Comparison of ENCODE assay signal across 34 cellular contexts in the genomic region with DNA sequence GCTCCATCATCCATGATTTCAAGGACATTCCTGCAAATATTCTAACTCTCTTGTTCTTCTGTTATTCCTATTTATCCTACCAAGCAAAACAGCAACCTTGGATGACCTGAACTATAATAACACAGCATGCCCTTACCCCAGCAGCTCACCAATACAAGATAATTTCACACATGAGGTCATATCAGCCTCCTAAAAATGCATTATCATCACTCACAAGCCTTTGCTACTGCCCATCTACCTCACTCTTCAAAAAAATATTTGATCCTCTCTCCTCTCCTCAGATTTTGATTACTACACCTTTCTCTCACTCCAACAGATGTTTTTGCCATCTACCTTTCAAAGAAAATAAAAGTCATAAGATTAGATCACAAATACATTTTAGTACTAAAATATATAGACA.
"Had no signal": no experiment of that assay in that cellular context is flagged by ENCODE, and none has a peak within 500 bp of the region (broad histone marks: within the 10 kb centered on the region; RNA-seq: fewer than 3 reads in every experiment).

No MANE protein-coding gene starts in this region.

- H3K4me3 ChIP-seq: adrenal gland, ascending aorta, body of pancreas, breast epithelium, cardiac muscle cell had no signal

- H3K4me1 ChIP-seq: adrenal gland, ascending aorta, body of pancreas, breast epithelium had no signal

- ATAC-seq: activated naive CD4-positive, alpha-beta T cell treated with anti-CD3 and anti-CD28 coated beads, Interleukin-2, amount 50 U/mL, for 72 hours; activated naive CD8-positive, alpha-beta T cell treated with anti-CD3 and anti-CD28 coated beads, Interleukin-2, amount 50 U/mL, for 24 hours; activated T-cell treated with anti-CD3 and anti-CD28 coated beads, Interleukin-2, amount 50 U/mL, for 4 hours; activated T-cell treated with anti-CD3 and anti-CD28 coated beads, Interleukin-2, amount 50 U/mL, for 72 hours; activated T-helper 17 cell treated with anti-CD3 and anti-CD28 coated beads, Interleukin-2, amount 50 U/mL, for 72 hours; body of pancreas had no signal

- H3K36me3 ChIP-seq: adrenal gland, ascending aorta, brain microvascular endothelial cell, breast epithelium, cardiac muscle cell had no signal

- DNase-seq: activated effector memory CD4-positive, alpha-beta T cell treated with anti-CD3 and anti-CD28 coated beads, Interleukin-2, amount 50 U/mL, for 16 hours; activated effector memory CD4-positive, alpha-beta T cell treated with Interleukin-2 at 50 U/mL for 16 hours; activated gamma-delta T cell; activated gamma-delta T cell treated with Interleukin-2 at 50 U/mL for 16 hours; activated naive CD4-positive, alpha-beta T cell; activated naive CD4-positive, alpha-beta T cell treated with anti-CD3 and anti-CD28 coated beads for 36 hours; activated naive CD4-positive, alpha-beta T cell treated with anti-CD3 and anti-CD28 coated beads, Interleukin-2, amount 10 ng/mL, durations not matched to agents 7 days and 5 days; activated naive CD4-positive, alpha-beta T cell treated with anti-CD3 and anti-CD28 coated beads, Interleukin-2, amount 50 U/mL, for 16 hours; activated naive CD4-positive, alpha-beta T cell treated with Interleukin-2 at 50 U/mL for 16 hours; activated naive CD8-positive, alpha-beta T cell treated with anti-CD3 and anti-CD28 coated beads for 36 hours; activated naive CD8-positive, alpha-beta T cell treated with anti-CD3 and anti-CD28 coated beads, Interleukin-2, amount 10 ng/mL, durations not matched to agents 7 days and 5 days; activated naive CD8-positive, alpha-beta T cell treated with anti-CD3 and anti-CD28 coated beads, Interleukin-2, amount 50 U/mL, for 24 hours; activated T-cell treated with anti-CD3 and anti-CD28 coated beads, Interleukin-2, amount 50 U/mL, for 1 hour; activated T-cell treated with anti-CD3 and anti-CD28 coated beads, Interleukin-2, amount 50 U/mL, for 24 hours; activated T-cell treated with anti-CD3 and anti-CD28 coated beads, Interleukin-2, amount 50 U/mL, for 4 hours; activated T-cell treated with anti-CD3 and anti-CD28 coated beads, Interleukin-2, amount 50 U/mL, for 48 hours; activated T-cell treated with anti-CD3 and anti-CD28 coated beads, Interleukin-2, amount 50 U/mL, for 72 hours; adrenal gland; amniotic stem cell; amygdala; anterior cingulate cortex; aorta; body of pancreas; brain microvascular endothelial cell; caudate nucleus; central memory CD4-positive, alpha-beta T cell; cerebellar nuclear complex had no signal

- H3K27me3 ChIP-seq: adrenal gland, ascending aorta, body of pancreas, brain microvascular endothelial cell, breast epithelium, cardiac muscle cell had no signal

- FAIRE-seq: astrocyte, bronchial epithelial cell had no signal

- H3K9me3 ChIP-seq: adrenal gland, ascending aorta, body of pancreas, breast epithelium had no signal

- H3K27ac ChIP-seq: adrenal gland, ascending aorta, body of pancreas, brain microvascular endothelial cell, breast epithelium, cardiac muscle cell had no signal
